Comparison of ENCODE assay signal across 15 cellular contexts in genomic region chr6:33142501-33142900, GRCh38.
"Had no signal": no experiment of that assay in that cellular context is flagged by ENCODE, and none has a peak within 500 bp of the region (broad histone marks: within the 10 kb centered on the region; RNA-seq: fewer than 3 reads in every experiment).

No MANE protein-coding gene starts in this region.

- H3K36me3 Mint-ChIP-seq: activated naive CD4-positive, alpha-beta T cell treated with anti-CD3 and anti-CD28 coated beads, Interleukin-2, amount 10 ng/mL, durations not matched to agents 7 days and 5 days; mesothelial cell of epicardium; naive thymus-derived CD8-positive, alpha-beta T cell; type B pancreatic cell had no signal

- H3K4me1 Mint-ChIP-seq: activated naive CD4-positive, alpha-beta T cell treated with anti-CD3 and anti-CD28 coated beads, Interleukin-2, amount 10 ng/mL, durations not matched to agents 7 days and 5 days; mesothelial cell of epicardium had no signal

- DNase-seq: activated CD4-positive, alpha-beta T cell treated with anti-CD3 and anti-CD28 coated beads, Interleukin-2, amount 50 U/mL, for 4 hours; activated effector memory CD4-positive, alpha-beta T cell treated with anti-CD3 and anti-CD28 coated beads, Interleukin-2, amount 50 U/mL, for 16 hours; activated naive CD4-positive, alpha-beta T cell treated with anti-CD3 and anti-CD28 coated beads, Interleukin-2, amount 10 ng/mL, durations not matched to agents 7 days and 5 days; activated naive CD8-positive, alpha-beta T cell treated with anti-CD3 and anti-CD28 coated beads, Interleukin-2, amount 50 U/mL, for 24 hours; cortex of kidney; head of caudate nucleus; left ventricle myocardium superior; mammary epithelial cell; naive thymus-derived CD8-positive, alpha-beta T cell; ovary; stimulated activated CD4-positive, alpha-beta T cell treated with anti-CD3 and anti-CD28 coated beads, Interleukin-4, amount 100 ng/mL, for 24 hours; stimulated activated naive CD4-positive, alpha-beta T cell treated with Interleukin-2 at 50 U/mL for 16 hours had no signal

- H3K27ac Mint-ChIP-seq: activated naive CD4-positive, alpha-beta T cell treated with anti-CD3 and anti-CD28 coated beads, Interleukin-2, amount 10 ng/mL, durations not matched to agents 7 days and 5 days; activated naive CD8-positive, alpha-beta T cell treated with anti-CD3 and anti-CD28 coated beads, Interleukin-2, amount 50 U/mL, for 24 hours; mesothelial cell of epicardium; type B pancreatic cell had no signal

- H3K9me3 Mint-ChIP-seq: activated naive CD4-positive, alpha-beta T cell treated with anti-CD3 and anti-CD28 coated beads, Interleukin-2, amount 10 ng/mL, durations not matched to agents 7 days and 5 days; activated naive CD8-positive, alpha-beta T cell treated with anti-CD3 and anti-CD28 coated beads, Interleukin-2, amount 50 U/mL, for 24 hours; mesothelial cell of epicardium; naive thymus-derived CD8-positive, alpha-beta T cell; type B pancreatic cell had no signal

- ATAC-seq: activated naive CD8-positive, alpha-beta T cell treated with anti-CD3 and anti-CD28 coated beads, Interleukin-2, amount 50 U/mL, for 24 hours; gastroesophageal sphincter; left ventricle myocardium superior had no signal

- H3K4me3 Mint-ChIP-seq: activated naive CD4-positive, alpha-beta T cell treated with anti-CD3 and anti-CD28 coated beads, Interleukin-2, amount 10 ng/mL, durations not matched to agents 7 days and 5 days; activated naive CD8-positive, alpha-beta T cell treated with anti-CD3 and anti-CD28 coated beads, Interleukin-2, amount 50 U/mL, for 24 hours; mesothelial cell of epicardium; type B pancreatic cell had no signal
